1 cellular context compared by ENCODE assay signal in genomic region chr3:32239638-32240550, GRCh38.
A peak's percentile ranks its signal among the peaks of the same experiment; 100 is the strongest.
TF ChIP-seq lines count a peak whose summit lies in the region.

No MANE protein-coding gene starts in this region.

TF ChIP-seq in HEK293, 187 proteins besides CTCF, POLR2A, EP300 and RAD21 (continued from another document):
- TF ChIP-seq PRDM2 (tag by site-specific recombination; IDR thresholded peaks at IDR 0.05; ENCODE audit: borderline replicate concordance) (no peak), SP7 (tag by site-specific recombination; IDR thresholded peaks at IDR 0.05) (no peak), ZNF148 (tag by site-specific recombination; IDR thresholded peaks at IDR 0.05; ENCODE audit: borderline replicate concordance) (no peak), PATZ1 (tag by site-specific recombination; IDR thresholded peaks at IDR 0.05) (no peak), ZFP69B (tag by site-specific recombination; IDR thresholded peaks at IDR 0.05) (no peak), ZNF37A (tag by site-specific recombination; IDR thresholded peaks at IDR 0.05) (no peak), ZNF777 (tag by site-specific recombination; IDR thresholded peaks at IDR 0.05; ENCODE audit: borderline replicate concordance) (no peak), ZXDB (tag by site-specific recombination; IDR thresholded peaks at IDR 0.05) (no peak; the same call in 1 of the 2 replicates), ZNF623 (tag by site-specific recombination; IDR thresholded peaks at IDR 0.05) (no peak), ZNF654 (tag by site-specific recombination; IDR thresholded peaks at IDR 0.05; ENCODE audit: low read depth) (no peak), ZNF629 (tag by site-specific recombination; IDR thresholded peaks at IDR 0.05) (no peak), KLF16 (tag by site-specific recombination; IDR thresholded peaks at IDR 0.05) (0 out of 2 replicates have a peak, but pooled peaks have one; percentile 31), ZNF140 (tag by site-specific recombination; IDR thresholded peaks at IDR 0.05) (no peak), ZNF548 (tag by site-specific recombination; IDR thresholded peaks at IDR 0.05) (no peak), KLF10 (tag by site-specific recombination; IDR thresholded peaks at IDR 0.05) (peak; percentile 94), ZNF558 (tag by site-specific recombination; IDR thresholded peaks at IDR 0.05) (no peak), ZNF600 (tag by site-specific recombination; IDR thresholded peaks at IDR 0.05) (peak; percentile 32; the same call in 1 of the 2 replicates), ZNF510 (tag by site-specific recombination; IDR thresholded peaks at IDR 0.05; ENCODE audit: insufficient replicate concordance) (no peak), MEIS1 (CRISPR knock-in tag; IDR thresholded peaks at IDR 0.05; ENCODE audit: borderline replicate concordance) (no peak), ZBTB20 (tag by site-specific recombination; IDR thresholded peaks at IDR 0.05) (peak; percentile 31; the same call in 1 of the 2 replicates), ZNF692 (tag by site-specific recombination; IDR thresholded peaks at IDR 0.05) (no peak), ZBTB10 (tag by site-specific recombination; IDR thresholded peaks at IDR 0.05) (no peak), ZNF48 (tag by site-specific recombination; IDR thresholded peaks at IDR 0.05) (no peak), ZNF10 (tag by site-specific recombination; IDR thresholded peaks at IDR 0.05) (no peak), ZNF132 (tag by site-specific recombination; IDR thresholded peaks at IDR 0.05; ENCODE audit: borderline replicate concordance) (no peak), ZNF658 (tag by site-specific recombination; IDR thresholded peaks at IDR 0.05) (no peak), ZBTB17 (tag by site-specific recombination; IDR thresholded peaks at IDR 0.05) (peak; percentile 36; the same call in 1 of the 2 replicates), ZBTB8A (tag by site-specific recombination; IDR thresholded peaks at IDR 0.05) (peak; percentile 72), ZSCAN23 (tag by site-specific recombination; IDR thresholded peaks at IDR 0.05) (no peak), ZNF211 (tag by site-specific recombination; IDR thresholded peaks at IDR 0.05; ENCODE audit: low read depth) (no peak), SP2 (tag by site-specific recombination; IDR thresholded peaks at IDR 0.05) (peak; percentile 60), ZNF529 (tag by site-specific recombination; IDR thresholded peaks at IDR 0.05; ENCODE audit: insufficient replicate concordance) (no peak), ZBTB26 (tag by site-specific recombination; optimal IDR thresholded peaks at IDR 0.05) (no peak), ZSCAN16 (tag by site-specific recombination; IDR thresholded peaks at IDR 0.05) (no peak)
